Comparison of ENCODE assay signal across 7 cellular contexts in genomic region chr1:204422061-204422705, GRCh38. TPM values are rescaled to one million over a fixed set of nuclear protein-coding genes. Genes with fewer than 3 reads are reported as not detected.
DNase-seq lines count a peak whose midpoint lies in the region; ATAC-seq and TF ChIP-seq lines count a peak whose summit lies in the region.
"Not testable (repeated sequence)": the region's sequence is repeated elsewhere in the genome, so short reads cannot be mapped to it uniquely, and the experiment has no call there.

No MANE protein-coding gene starts in this region.

- ATAC-seq in RWPE2 (ENCODE audit: low read depth) = not testable (repeated sequence)

- H3K4me1 ChIP-seq in HUES6 (ENCODE audit: control insufficient read depth, insufficient read depth, low read length) (peaks cover 19% of the 10 kb centered on the region), RWPE2 (ENCODE audit: insufficient read depth, poor library complexity, severe bottlenecking) (peaks cover 43% of the 10 kb centered on the region), adrenal gland (replicated peaks in 1 of 2) (peaks cover 34 to 44% of the 10 kb centered on the region in 2 donors)
- H3K4me1 ChIP-seq in uterus = not testable (repeated sequence)

- not testable (repeated sequence) for DNase-seq in RWPE2 (ENCODE audit: low spot score); osteocyte (ENCODE audit: extremely low spot score, unreplicated experiment)
- DNase-seq in adrenal gland (peak in 2 of 7 donors; percentile 14 to 45), islet precursor cell (peak; percentile 23), uterus (peak in 1 of 2 donors; percentile 8)
- peak; percentile 16 for DNase-seq in stimulated activated CD4-positive, alpha-beta T cell treated with anti-CD3 and anti-CD28 coated beads, Interleukin-1b, Interleukin-23, amount 100 ng/mL, for 48 hours

- not testable (repeated sequence) for H3K4me3 Mint-ChIP-seq in osteocyte (ENCODE audit: unreplicated experiment)

- not testable (repeated sequence) for H3K9ac ChIP-seq in HUES6 (ENCODE audit: low read length)

- WGBS in adrenal gland, 4 donors = 80 to 85% (median 84%) methylated on average over 8 of the region's 8 CpGs

- TF ChIP-seq POLR2A in adrenal gland (IDR thresholded peaks at IDR 0.05); uterus (IDR thresholded peaks at IDR 0.05): not testable (repeated sequence)

- TF ChIP-seq CTCF in RWPE2 (IDR thresholded peaks at IDR 0.05; ENCODE audit: poor library complexity, severe bottlenecking); adrenal gland (IDR thresholded peaks at IDR 0.05); osteocyte (IDR thresholded peaks at IDR 0.05); uterus (IDR thresholded peaks at IDR 0.05): not testable (repeated sequence)

- H3K36me3 ChIP-seq in HUES6 (ENCODE audit: control insufficient read depth, insufficient read depth, low read length) = peaks cover 17% of the 10 kb centered on the region
- H3K36me3 ChIP-seq in RWPE2 (ENCODE audit: low read depth); adrenal gland (replicated peaks in 1 of 2); uterus: not testable (repeated sequence)

- H3K4me1 Mint-ChIP-seq in osteocyte (ENCODE audit: unreplicated experiment) = peaks cover 39% of the 10 kb centered on the region

- H3K36me3 Mint-ChIP-seq in osteocyte (ENCODE audit: unreplicated experiment) = peaks cover 18% of the 10 kb centered on the region

- peak overlapping the region; percentile 86 for H3K27ac Mint-ChIP-seq in osteocyte (ENCODE audit: unreplicated experiment)

- H3K9me3 ChIP-seq in HUES6 (ENCODE audit: control insufficient read depth, insufficient read depth, low read depth, low read length); RWPE2 (ENCODE audit: severe bottlenecking); adrenal gland (replicated peaks in 1 of 3); uterus: not testable (repeated sequence)

- not testable (repeated sequence) for H3K27me3 Mint-ChIP-seq in osteocyte (ENCODE audit: unreplicated experiment)

- H3K9me3 Mint-ChIP-seq in osteocyte (ENCODE audit: unreplicated experiment) = not testable (repeated sequence)

- H3K27ac ChIP-seq in HUES6 (ENCODE audit: low read depth, low read length) (peak overlapping the region; percentile 24; the same call in 1 of the 2 replicates), RWPE2 (ENCODE audit: poor library complexity, severe bottlenecking) (peak overlapping the region; percentile 50), adrenal gland (peak overlapping the region in 4 of 5 donors; percentile 55 to 71 (median 56)), uterus (peak overlapping the region; percentile 5 to 61)

- H3K4me3 ChIP-seq in HUES6 (ENCODE audit: low read depth, low read length); RWPE2 (ENCODE audit: severe bottlenecking); adrenal gland; uterus: not testable (repeated sequence)

- not testable (repeated sequence) for H3K27me3 ChIP-seq in HUES6 (ENCODE audit: control insufficient read depth, insufficient read depth, low read length); RWPE2 (ENCODE audit: insufficient read depth, poor library complexity, severe bottlenecking); adrenal gland; uterus

- intact Hi-C loops in adrenal gland (cut with DNase I); uterus (cut with DNase I; ENCODE audit: low total_unique reads): not testable (repeated sequence)

RNA-seq across cellular contexts. Expression of gene PPP1R15B, which starts 10.6 kb away (rescaled TPM):
- total RNA-seq in adrenal gland (10 to 100 TPM; 31.8 to 58.9 (median 45.4) TPM), osteocyte (46.1 and 47.4 TPM in 2 replicates), uterus (10 to 100 TPM; 20.5 to 58.9 (median 46.4) TPM)
- 10 to 100 TPM in 1 of 3 donors, 1 to 10 TPM in 2; 6.8 to 29.9 (median 8.6) TPM for polyA plus RNA-seq in adrenal gland
